22 cellular contexts compared by ENCODE assay signal in genomic region chr6:130888246-130888645, GRCh38.
"Had no signal": no experiment of that assay in that cellular context is flagged by ENCODE, and none has a peak within 500 bp of the region (broad histone marks: within the 10 kb centered on the region; RNA-seq: fewer than 3 reads in every experiment).

No MANE protein-coding gene starts in this region.

- H3K4me1 ChIP-seq: breast epithelium, heart left ventricle, right atrium auricular region, testis, upper lobe of left lung had no signal

- ATAC-seq: activated CD8-positive, alpha-beta memory T cell treated with anti-CD3 and anti-CD28 coated beads, Interleukin-2, amount 10 ng/mL, durations not matched to agents 7 days and 5 days; activated naive CD8-positive, alpha-beta T cell treated with anti-CD3 and anti-CD28 coated beads, Interleukin-2, amount 50 U/mL, for 24 hours; heart left ventricle; SK-N-SH treated with all-trans-retinoic acid at 6 μM for 48 hours; stimulated activated naive CD8-positive, alpha-beta T cell treated with anti-CD3 and anti-CD28 coated beads, Interleukin-15, Interleukin-2, amounts not matched to agents 100 U/mL and 50 U/mL, for 24 hours; T-cell had no signal

- H3K27ac ChIP-seq: breast epithelium, right atrium auricular region, testis had no signal

- DNase-seq: activated CD4-positive, alpha-beta memory T cell treated with anti-CD3 and anti-CD28 coated beads, Interleukin-2, amount 10 ng/mL, durations not matched to agents 7 days and 5 days; activated CD4-positive, alpha-beta T cell treated with anti-CD3 and anti-CD28 coated beads for 48 hours; activated CD4-positive, CD25-positive, alpha-beta regulatory T cell; activated CD8-positive, alpha-beta memory T cell treated with anti-CD3 and anti-CD28 coated beads, Interleukin-2, amount 10 ng/mL, durations not matched to agents 7 days and 5 days; activated naive CD4-positive, alpha-beta T cell treated with Interleukin-2 at 50 U/mL for 16 hours; activated naive CD8-positive, alpha-beta T cell treated with anti-CD3 and anti-CD28 coated beads, Interleukin-2, amount 50 U/mL, for 24 hours; dermis blood vessel endothelial cell; erythroblast; heart left ventricle; kidney glomerular epithelial cell; occipital lobe; SHP77; stimulated activated CD4-positive, alpha-beta T cell treated with anti-CD3 and anti-CD28 coated beads, Interleukin-12 subunit alpha, Interleukin-12 subunit beta, amount 100 ng/mL, for 4 hours; stimulated activated CD4-positive, alpha-beta T cell treated with anti-CD3 and anti-CD28 coated beads, Interleukin-1b, Interleukin-23, amount 100 ng/mL, for 48 hours; stimulated activated naive CD8-positive, alpha-beta T cell treated with anti-CD3 and anti-CD28 coated beads, Interleukin-15, Interleukin-2, amounts not matched to agents 100 U/mL and 50 U/mL, for 24 hours; T-cell; T1000; testis; upper lobe of left lung had no signal

- H3K9me3 ChIP-seq: breast epithelium, heart left ventricle, right atrium auricular region, testis, upper lobe of left lung had no signal

- H3K27me3 ChIP-seq: breast epithelium, heart left ventricle, right atrium auricular region, testis, upper lobe of left lung had no signal

- H3K4me3 ChIP-seq: breast epithelium, heart left ventricle, right atrium auricular region, testis, upper lobe of left lung had no signal

- H3K36me3 ChIP-seq: breast epithelium had no signal
